ENCODE assay signal across 8 cellular contexts in the genomic region with DNA sequence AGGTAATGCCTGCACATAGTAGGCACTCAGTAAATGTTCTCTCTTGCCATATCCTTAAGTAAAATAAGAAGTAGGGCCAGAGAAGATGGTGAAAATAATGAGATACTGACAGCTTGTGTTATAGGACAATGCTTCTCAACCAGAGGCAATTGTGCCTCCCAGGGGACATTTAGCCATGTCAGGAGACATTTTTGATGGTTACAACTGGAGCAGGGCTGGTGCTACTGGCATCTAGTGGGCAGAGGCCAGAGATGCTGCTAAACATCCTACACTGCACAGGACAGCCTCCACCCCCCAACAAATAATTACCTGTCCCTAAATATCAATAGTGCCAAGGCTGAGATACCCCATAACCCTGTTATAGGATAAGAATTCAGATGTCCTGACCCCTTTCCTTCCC. TPM values are rescaled to one million over a fixed set of nuclear protein-coding genes. Genes with fewer than 3 reads are reported as not detected.
DNase-seq lines count a peak whose midpoint lies in the region; ATAC-seq and TF ChIP-seq lines count a peak whose summit lies in the region.

No MANE protein-coding gene starts in this region.

- H3K9ac ChIP-seq in fibroblast of lung (ENCODE audit: insufficient read depth, low read length): no peak overlapping the region

- no peaks in the 10 kb centered on the region for H4K20me1 ChIP-seq in fibroblast of lung (ENCODE audit: control insufficient read depth, extremely low read depth, insufficient read depth, low read length)

- POLR2A ChIA-PET in GM10248 (lab: Yijun Ruan, JAX): no interaction called here

- H3K27ac ChIP-seq in RWPE2 (ENCODE audit: poor library complexity, severe bottlenecking) (no peak overlapping the region), fibroblast of lung (ENCODE audit: insufficient read depth, low read length) (no peak overlapping the region)

- no peak overlapping the region for H2AFZ ChIP-seq in fibroblast of lung (ENCODE audit: low read length)

- DNase-seq in A172 (ENCODE audit: low spot score) (peak; percentile 27), GM10248 (ENCODE audit: extremely low spot score) (peak; percentile 46), RWPE2 (ENCODE audit: low spot score) (no peak), fibroblast of lung (ENCODE audit: low read depth in 2 of 2) (peak in 1 of 2 donors; percentile 39)
- no peak for DNase-seq in activated CD8-positive, alpha-beta memory T cell treated with anti-CD3 and anti-CD28 coated beads, Interleukin-2, amount 50 U/mL, for 4 hours

- no peaks in the 10 kb centered on the region for H3K9me3 ChIP-seq in RWPE2 (ENCODE audit: severe bottlenecking)
- H3K9me3 ChIP-seq in fibroblast of lung (ENCODE audit: control insufficient read depth, insufficient read depth, low read depth, low read length): no peaks in the 10 kb centered on the region

- no peak; the same call in 2 of the 3 replicates for ATAC-seq in RWPE2 (ENCODE audit: low read depth)
- no peak for ATAC-seq in GM21717 (IDR thresholded peaks at IDR 0.05; ENCODE audit: unreplicated experiment)
- ATAC-seq in HG02840 (IDR thresholded peaks at IDR 0.05; ENCODE audit: low FRiP score, unreplicated experiment): no peak
- no peak for ATAC-seq in HG03342 (IDR thresholded peaks at IDR 0.05; ENCODE audit: unreplicated experiment)

- H3K4me1 ChIP-seq in RWPE2 (ENCODE audit: insufficient read depth, poor library complexity, severe bottlenecking) (peaks cover 2% of the 10 kb centered on the region), fibroblast of lung (ENCODE audit: control insufficient read depth, extremely low read depth, insufficient read depth, low read length) (peaks cover 2% of the 10 kb centered on the region)

- CTCF ChIA-PET in GM10248 (lab: Yijun Ruan, JAX): interaction anchor here (0.7 to 7.2 kb wide), 9 partner anchors 11 to 630 kb away, joined by 3 to 155 read pairs (median 17); a partner anchor contains a TSS

- H3K4me3 ChIP-seq in RWPE2 (ENCODE audit: severe bottlenecking) (no peak overlapping the region), fibroblast of lung (replicated peaks in 1 of 4; ENCODE audit: control extremely low read depth in 1 of 4, insufficient read depth in 1 of 4, low read depth in 3 of 4, low read length in 4 of 4) (no peak overlapping the region)

- TF ChIP-seq CTCF in GM10248 (IDR thresholded peaks at IDR 0.05; ENCODE audit: control extremely low read depth, extremely low read depth, low read depth, missing control alignments) (peak; percentile 46), RWPE2 (IDR thresholded peaks at IDR 0.05; ENCODE audit: poor library complexity, severe bottlenecking) (peak; percentile 59), fibroblast of lung (conservative IDR thresholded peaks at IDR 0.05 in 1 of 2, IDR thresholded peaks at IDR 0.05 in 1 of 2; ENCODE audit: low read depth in 1 of 2, low read length in 2 of 2) (peak in 1 of 2 donors; percentile 37)

- H3K79me2 ChIP-seq in fibroblast of lung (ENCODE audit: control insufficient read depth, insufficient read depth, low read length): peaks cover 9% of the 10 kb centered on the region

- H3K4me2 ChIP-seq in fibroblast of lung (ENCODE audit: extremely low read depth, insufficient read depth, low read length): peak overlapping the region; percentile 18

- H3K27me3 ChIP-seq in RWPE2 (ENCODE audit: insufficient read depth, poor library complexity, severe bottlenecking) (no peaks in the 10 kb centered on the region), fibroblast of lung (ENCODE audit: control insufficient read depth, insufficient read depth, low read length) (no peaks in the 10 kb centered on the region)

- no peaks in the 10 kb centered on the region for H3K36me3 ChIP-seq in RWPE2 (ENCODE audit: low read depth)
- no peaks in the 10 kb centered on the region for H3K36me3 ChIP-seq in fibroblast of lung (ENCODE audit: control insufficient read depth, insufficient read depth, low read length)

RNA-seq across cellular contexts. Expression of a gene that starts 1.7 kb away (rescaled TPM):
- total RNA-seq in A172 (2014; rRNA removed; shearing (Covaris generic)): 11.0 and 11.3 TPM in 2 replicates
- total RNA-seq in fibroblast of lung: 9.8 and 12.6 TPM in 2 replicates
- 15.1 and 15.6 TPM in 2 replicates for polyA plus RNA-seq in fibroblast of lung
- 12.3 and 13.9 TPM in 2 replicates for polyA plus RNA-seq in fibroblast of lung (2012)
- polyA minus RNA-seq in fibroblast of lung (ENCODE audit: low replicate concordance): 18.7 and 24.6 TPM in 2 replicates

RNA-seq across cellular contexts. Expression of a gene that starts 3.4 kb away (rescaled TPM):
- total RNA-seq in A172 (2014; rRNA removed; shearing (Covaris generic)): not detected in 2 replicates
- total RNA-seq in fibroblast of lung: not detected in 2 replicates
- polyA plus RNA-seq in fibroblast of lung: not detected in 2 replicates
- not detected in 2 replicates for polyA plus RNA-seq in fibroblast of lung (2012)
- not detected in 2 replicates for polyA minus RNA-seq in fibroblast of lung (ENCODE audit: low replicate concordance)

RNA-seq across cellular contexts. Expression of a gene that starts 24.1 kb away (rescaled TPM):
- 16.8 and 20.3 TPM in 2 replicates for total RNA-seq in A172 (2014; rRNA removed; shearing (Covaris generic))
- total RNA-seq in fibroblast of lung: 20.5 and 22.3 TPM in 2 replicates
- polyA plus RNA-seq in fibroblast of lung: 9.4 and 10.9 TPM in 2 replicates
- polyA plus RNA-seq in fibroblast of lung (2012): 13.1 and 15.0 TPM in 2 replicates
- polyA minus RNA-seq in fibroblast of lung (ENCODE audit: low replicate concordance): 26.4 and 39.1 TPM in 2 replicates

RNA-seq across cellular contexts. Expression of a gene that starts 29.6 kb away (rescaled TPM):
- not detected in 2 replicates for total RNA-seq in A172 (2014; rRNA removed; shearing (Covaris generic))
- not detected in 2 replicates for total RNA-seq in fibroblast of lung
- not detected in 2 replicates for polyA plus RNA-seq in fibroblast of lung
- polyA plus RNA-seq in fibroblast of lung (2012): not detected in 2 replicates
- polyA minus RNA-seq in fibroblast of lung (ENCODE audit: low replicate concordance): not detected in 2 replicates

RNA-seq across cellular contexts. Expression of a gene that starts 54.5 kb away (rescaled TPM):
- 12.5 and 12.8 TPM in 2 replicates for total RNA-seq in A172 (2014; rRNA removed; shearing (Covaris generic))
- total RNA-seq in fibroblast of lung: 5.6 and 10.1 TPM in 2 replicates
- 15.9 and 26.8 TPM in 2 replicates for polyA plus RNA-seq in fibroblast of lung
- 10.2 and 20.7 TPM in 2 replicates for polyA plus RNA-seq in fibroblast of lung (2012)
- 60.4 and 165 TPM in 2 replicates for polyA minus RNA-seq in fibroblast of lung (ENCODE audit: low replicate concordance)

Comparison
In these comparisons a context has a peak if more than half of its experiments do, and no peak if none do; other contexts are left out.
1. DNase-seq: peak in A172 (single experiment) and GM10248 (single experiment); none in RWPE2 (single experiment) and activated CD8-positive, alpha-beta memory T cell treated with anti-CD3 and anti-CD28 coated beads, Interleukin-2, amount 50 U/mL, for 4 hours (single experiment).